In genomic region chrX:38929966-38930421, GRCh38 we compare ENCODE assay signal across 11 cellular contexts.
DNase-seq lines count a peak whose midpoint lies in the region; ATAC-seq and TF ChIP-seq lines count a peak whose summit lies in the region.
"Had no signal": no experiment of that assay in that cellular context is flagged by ENCODE, and none has a peak within 500 bp of the region (broad histone marks: within the 10 kb centered on the region; RNA-seq: fewer than 3 reads in every experiment).

No MANE protein-coding gene starts in this region.

- TF ChIP-seq POLR2A in body of pancreas (IDR thresholded peaks at IDR 0.05) = no peak

- H3K36me3 ChIP-seq in body of pancreas (replicated peaks in 1 of 2; ENCODE audit: insufficient read depth in 1 of 2, low read depth in 2 of 2) (no peaks in the 10 kb centered on the region), left lung (no peaks in the 10 kb centered on the region)

- TF ChIP-seq CTCF in body of pancreas (IDR thresholded peaks at IDR 0.05) (no peak), left lung (IDR thresholded peaks at IDR 0.05) (no peak)

- 49 to 60% methylated on average over 1 to 2 of the region's 2 CpGs for WGBS in body of pancreas, 2 donors

- H3K27me3 ChIP-seq in body of pancreas (no peaks in the 10 kb centered on the region), left lung (no peaks in the 10 kb centered on the region)

- peak overlapping the region in 2 of 4 donors; percentile 6 to 39 for H3K27ac ChIP-seq in body of pancreas
- H3K27ac ChIP-seq in left lung = no peak overlapping the region

- intact Hi-C loops in body of pancreas (cut with DNase I) = no loop called here
- intact Hi-C loops in left lung (cut with DNase I) = no loop called here

- peak; percentile 65 for DNase-seq in AG08396 (ENCODE audit: low spot score)
- DNase-seq in HK-2 (ENCODE audit: unreplicated experiment) = peak; percentile 1
- DNase-seq in body of pancreas = peak in 3 of 4 donors; percentile 28 to 34 (median 28)
- no peak for DNase-seq in left lung
- DNase-seq in activated CD4-positive, alpha-beta T cell treated with anti-CD3 and anti-CD28 coated beads for 4 hours = no peak
- DNase-seq in NCI-H2196 treated with DMSO at 0.1 percent for 48 hours (lab: John Stamatoyannopoulos, UW; ENCODE audit: unreplicated experiment) = no peak
- DNase-seq: DMS153, NCI-H345, trophoblast cell had no signal

- peak; percentile 68 for ATAC-seq in body of pancreas
- peak; percentile 52 for ATAC-seq in left lung
- no peak for ATAC-seq in HG03108 (IDR thresholded peaks at IDR 0.05; ENCODE audit: unreplicated experiment)
- no peak for ATAC-seq in GM18519 (IDR thresholded peaks at IDR 0.05; ENCODE audit: low FRiP score, unreplicated experiment)

- H3K4me3 ChIP-seq in body of pancreas = no peak overlapping the region
- H3K4me3 ChIP-seq in left lung = no peak overlapping the region

- H3K4me1 ChIP-seq in body of pancreas (no peaks in the 10 kb centered on the region), left lung (no peaks in the 10 kb centered on the region)

- no peaks in the 10 kb centered on the region for H3K9me3 ChIP-seq in body of pancreas
- no peaks in the 10 kb centered on the region for H3K9me3 ChIP-seq in left lung

Comparison
In these comparisons a context has a peak if more than half of its experiments do, and no peak if none do; other contexts are left out.
1. DNase-seq: peak in AG08396 (single experiment), HK-2 (single experiment) and body of pancreas (3 of 4); none in left lung (0 of 2), activated CD4-positive, alpha-beta T cell treated with anti-CD3 and anti-CD28 coated beads for 4 hours (0 of 2) and NCI-H2196 treated with DMSO at 0.1 percent for 48 hours (single experiment).
2. ATAC-seq: peak in body of pancreas (single experiment) and left lung (single experiment); none in HG03108 (single experiment) and GM18519 (single experiment).